20 cellular contexts compared by ENCODE assay signal in genomic region chr21:42043201-42043895, GRCh38. TPM values are rescaled to one million over a fixed set of nuclear protein-coding genes. Genes with fewer than 3 reads are reported as not detected.
DNase-seq lines count a peak whose midpoint lies in the region; ATAC-seq and TF ChIP-seq lines count a peak whose summit lies in the region.
"Had no signal": no experiment of that assay in that cellular context is flagged by ENCODE, and none has a peak within 500 bp of the region (broad histone marks: within the 10 kb centered on the region; RNA-seq: fewer than 3 reads in every experiment).

No MANE protein-coding gene starts in this region.

- H2BK12ac ChIP-seq in mesenchymal stem cell (ENCODE audit: low read length in 2 of 2) = peak overlapping the region; percentile 3 to 96

- H4K91ac ChIP-seq in mesenchymal stem cell (ENCODE audit: low read length) = no peak overlapping the region

- peak; percentile 47 for DNase-seq in DMS53 (lab: John Stamatoyannopoulos, UW)
- DNase-seq in DMS53 treated with DMSO at 0.1 percent for 48 hours (lab: John Stamatoyannopoulos, UW; ENCODE audit: unreplicated experiment) = no peak
- no peak for DNase-seq in mesenchymal stem cell
- peak; percentile 37 for DNase-seq in osteoblast (ENCODE audit: insufficient read length, low spot score, missing footprints)
- no peak for DNase-seq in pons (ENCODE audit: low spot score)
- DNase-seq: Caco-2; CD4-positive, CD25-positive, alpha-beta regulatory T cell; CD8-positive, alpha-beta T cell; DMS153; DMS79 treated with DMSO at 0.1 percent for 48 hours; GF-D8; GM23248; H7; HCEC 1CT had no signal

- TF ChIP-seq CTCF in osteoblast (IDR thresholded peaks at IDR 0.05; ENCODE audit: extremely low read depth, low read depth, low read length) = no peak

- 88% methylated on average over 16 of the region's 16 CpGs for WGBS in mesenchymal stem cell

- H4K20me1 ChIP-seq in osteoblast (ENCODE audit: insufficient read depth, low read length) = no peaks in the 10 kb centered on the region
- H4K20me1 ChIP-seq: BLaER1 had no signal

- H3K14ac ChIP-seq in mesenchymal stem cell (ENCODE audit: low read length in 2 of 2) = peak overlapping the region in 1 of 2 experiments; percentile 42

- no peak overlapping the region for H3K4me3 ChIP-seq in mesenchymal stem cell (ENCODE audit: insufficient read depth in 1 of 2, low read depth in 1 of 2, low read length in 2 of 2)
- no peak overlapping the region for H3K4me3 ChIP-seq in osteoblast (ENCODE audit: insufficient read depth, low read length)
- H3K4me3 ChIP-seq: BLaER1, GM23248 had no signal

- H3K4me2 ChIP-seq in mesenchymal stem cell (ENCODE audit: low read length, poor library complexity, severe bottlenecking) (no peak overlapping the region), osteoblast (ENCODE audit: insufficient read depth, low read length) (no peak overlapping the region)
- H3K4me2 ChIP-seq: BLaER1 had no signal

- no peak overlapping the region for H2BK15ac ChIP-seq in mesenchymal stem cell (ENCODE audit: low read depth, poor library complexity, severe bottlenecking)

- H2AK5ac ChIP-seq in mesenchymal stem cell (ENCODE audit: low read length, severe bottlenecking) = no peak overlapping the region

- ATAC-seq in GM18517 (IDR thresholded peaks at IDR 0.05; ENCODE audit: unreplicated experiment) = no peak
- ATAC-seq: CD8-positive, alpha-beta T cell had no signal

- H3K23ac ChIP-seq in mesenchymal stem cell (ENCODE audit: low read length in 2 of 2) = no peak overlapping the region

- peak overlapping the region; percentile 24 for H2BK120ac ChIP-seq in mesenchymal stem cell (ENCODE audit: low read depth, low read length)

- H3K36me3 ChIP-seq in mesenchymal stem cell (ENCODE audit: control insufficient read depth in 1 of 2, insufficient read depth in 2 of 2, low read depth in 1 of 2, low read length in 2 of 2) = no peaks in the 10 kb centered on the region
- H3K36me3 ChIP-seq in osteoblast (ENCODE audit: insufficient read depth, low read length) = no peaks in the 10 kb centered on the region
- H3K36me3 ChIP-seq: BLaER1 had no signal

- H3K4ac ChIP-seq in mesenchymal stem cell (ENCODE audit: low read depth in 1 of 2, low read length in 2 of 2) = no peak overlapping the region

- H2AFZ ChIP-seq in mesenchymal stem cell (ENCODE audit: low read depth, low read length) = no peak overlapping the region
- H2AFZ ChIP-seq in osteoblast (ENCODE audit: low read length) = no peak overlapping the region
- H2AFZ ChIP-seq: GM23248 had no signal

- H3K9me3 ChIP-seq in mesenchymal stem cell (ENCODE audit: control insufficient read depth, low read length) (no peaks in the 10 kb centered on the region), osteoblast (ENCODE audit: low read depth, low read length) (no peaks in the 10 kb centered on the region)
- H3K9me3 ChIP-seq: BLaER1, Caco-2 had no signal

- no peaks in the 10 kb centered on the region for H3K79me2 ChIP-seq in osteoblast (ENCODE audit: insufficient read depth, low read length)

- H4K8ac ChIP-seq in mesenchymal stem cell (ENCODE audit: low read length) = no peak overlapping the region

- H2BK5ac ChIP-seq in mesenchymal stem cell (ENCODE audit: low read depth, low read length, poor library complexity, severe bottlenecking) = no peak overlapping the region

- H3K27ac ChIP-seq in mesenchymal stem cell (ENCODE audit: low read length, poor library complexity, severe bottlenecking) (no peak overlapping the region), osteoblast (ENCODE audit: low read depth, low read length) (no peak overlapping the region)
- H3K27ac ChIP-seq: 22Rv1, BLaER1, C4-2B, GM23248 had no signal

- H3K18ac ChIP-seq in mesenchymal stem cell (ENCODE audit: low read depth in 1 of 2, low read length in 2 of 2) = peak overlapping the region in 1 of 2 experiments; percentile 6

- no peak overlapping the region for H3K9ac ChIP-seq in mesenchymal stem cell (ENCODE audit: low read length)
- H3K9ac ChIP-seq: BLaER1, GM23248 had no signal

- H3K79me1 ChIP-seq in mesenchymal stem cell (replicated peaks; ENCODE audit: low read length, poor library complexity, severe bottlenecking) = no peaks in the 10 kb centered on the region

- H3K27me3 ChIP-seq in mesenchymal stem cell (ENCODE audit: control insufficient read depth in 1 of 2, insufficient read depth in 1 of 2, low read length in 2 of 2) (peaks cover 0 to 11% of the 10 kb centered on the region in 2 experiments), osteoblast (ENCODE audit: insufficient read depth, low read length) (no peaks in the 10 kb centered on the region)
- H3K27me3 ChIP-seq: BLaER1 had no signal

- H3K4me1 ChIP-seq in mesenchymal stem cell (ENCODE audit: control insufficient read depth, insufficient read depth, low read depth, low read length) (peaks cover 34% of the 10 kb centered on the region), osteoblast (ENCODE audit: insufficient read depth, low read length) (peaks cover 41% of the 10 kb centered on the region)

RNA-seq across cellular contexts. Expression of gene UMODL1, which starts 27.8 kb away (rescaled TPM):
- polyA plus RNA-seq in mesenchymal stem cell (2013, experiment 1 of 2) = 0.07 TPM
- 0.07 TPM for polyA plus RNA-seq in mesenchymal stem cell (2013, experiment 2 of 2)
- total RNA-seq in osteoblast = under 0.01 TPM in 1 of 2 replicates, not detected in the other
- total RNA-seq: G401, GM23248, H1 had no signal
- polyA plus RNA-seq: GM23248, H1 had no signal

RNA-seq across cellular contexts. Expression of gene ZBTB21, which starts 33.2 kb away (rescaled TPM):
- polyA plus RNA-seq in mesenchymal stem cell (2013, experiment 1 of 2) = 9.7 TPM
- 9.5 TPM for polyA plus RNA-seq in mesenchymal stem cell (2013, experiment 2 of 2)
- 12.7 and 13.8 TPM in 2 replicates for total RNA-seq in osteoblast

Comparison
In these comparisons a context has a peak if more than half of its experiments do, and no peak if none do; other contexts are left out.
1. DNase-seq: peak in DMS53 (single experiment) and osteoblast (single experiment); none in DMS53 treated with DMSO at 0.1 percent for 48 hours (single experiment), mesenchymal stem cell (single experiment) and pons (single experiment).